ENCODE assay signal across 17 cellular contexts in genomic region chr11:115207916-115208315, GRCh38.
DNase-seq lines count a peak whose midpoint lies in the region; ATAC-seq and TF ChIP-seq lines count a peak whose summit lies in the region.
"Had no signal": no experiment of that assay in that cellular context is flagged by ENCODE, and none has a peak within 500 bp of the region (broad histone marks: within the 10 kb centered on the region; RNA-seq: fewer than 3 reads in every experiment).

No MANE protein-coding gene starts in this region.

- H3K9ac ChIP-seq in KMS-11, result peak overlapping the region; percentile 34; the same call in 1 of the 2 replicates

- intact Hi-C loops in psoas muscle (cut with DNase I), result no loop called here
- intact Hi-C loops in activated T-helper 2 cell treated with anti-CD3 and anti-CD28 coated beads, Interferon-gamma antibody, Interleukin-2, Interleukin-4, amounts not matched to agents 10 μg/mL and 5 μg/mL and 100 μg/mL, durations not matched to agents 14 hours and 24 hours and 36 hours (cut with micrococcal nuclease), result no loop called here

- WGBS in psoas muscle, 3 donors, result 88 to 100% (median 91%) methylated on average over 1 of the region's 1 CpG

- H3K36me3 ChIP-seq in KMS-11 (ENCODE audit: insufficient read depth), result no peaks in the 10 kb centered on the region
- no peaks in the 10 kb centered on the region for H3K36me3 ChIP-seq in psoas muscle (ENCODE audit: insufficient read depth in 1 of 2, low read depth in 1 of 2)

- H3K4me3 ChIP-seq in KMS-11 (IDR thresholded peaks at IDR 0.05; ENCODE audit: insufficient read depth, low read depth, low read length), result no peak overlapping the region
- H3K4me3 ChIP-seq in psoas muscle, result no peak overlapping the region
- H3K4me3 ChIP-seq: A549 had no signal

- H3K27ac ChIP-seq in KMS-11, result peak overlapping the region; percentile 83
- H3K27ac ChIP-seq in VCaP, result peak overlapping the region; percentile 55
- peak overlapping the region; percentile 46 for H3K27ac ChIP-seq in psoas muscle
- H3K27ac ChIP-seq: A549, C4-2B had no signal

- no peak overlapping the region for H2AFZ ChIP-seq in KMS-11 (ENCODE audit: low read depth)

- H3K9me3 Mint-ChIP-seq in mesothelial cell of epicardium, result no peaks in the 10 kb centered on the region
- H3K9me3 Mint-ChIP-seq in activated T-helper 2 cell treated with anti-CD3 and anti-CD28 coated beads, Interferon-gamma antibody, Interleukin-2, Interleukin-4, amounts not matched to agents 10 μg/mL and 5 μg/mL and 100 μg/mL, durations not matched to agents 14 hours and 24 hours and 36 hours, result no peaks in the 10 kb centered on the region
- H3K9me3 Mint-ChIP-seq: CD8-positive, alpha-beta T cell; IgD-negative memory B cell had no signal

- no peaks in the 10 kb centered on the region for H3K27me3 ChIP-seq in KMS-11 (ENCODE audit: insufficient read depth, low read depth)
- H3K27me3 ChIP-seq in psoas muscle (ENCODE audit: insufficient read depth in 3 of 3, low read length in 2 of 3), result no peaks in the 10 kb centered on the region
- H3K27me3 ChIP-seq: BE2C had no signal

- H3K4me3 Mint-ChIP-seq in mesothelial cell of epicardium, result no peak overlapping the region
- no peak overlapping the region for H3K4me3 Mint-ChIP-seq in activated T-helper 2 cell treated with anti-CD3 and anti-CD28 coated beads, Interferon-gamma antibody, Interleukin-2, Interleukin-4, amounts not matched to agents 10 μg/mL and 5 μg/mL and 100 μg/mL, durations not matched to agents 14 hours and 24 hours and 36 hours (ENCODE audit: low read depth)
- H3K4me3 Mint-ChIP-seq: CD8-positive, alpha-beta T cell; HFFc6 had no signal

- no peak for TF ChIP-seq CTCF in KMS-11 (conservative IDR thresholded peaks at IDR 0.05; ENCODE audit: low read depth, low read length)
- TF ChIP-seq CTCF in VCaP (conservative IDR thresholded peaks at IDR 0.05), result no peak
- TF ChIP-seq CTCF in mesothelial cell of epicardium (IDR thresholded peaks at IDR 0.05; ENCODE audit: unreplicated experiment), result no peak
- no peak for TF ChIP-seq CTCF in psoas muscle (IDR thresholded peaks at IDR 0.05)

- peak overlapping the region; percentile 17; the same call in 1 of the 2 replicates for H3K4me2 ChIP-seq in KMS-11
- H3K4me2 ChIP-seq: A549 had no signal

- peaks cover 28% of the 10 kb centered on the region for H3K4me1 Mint-ChIP-seq in mesothelial cell of epicardium
- peaks cover 11% of the 10 kb centered on the region for H3K4me1 Mint-ChIP-seq in activated T-helper 2 cell treated with anti-CD3 and anti-CD28 coated beads, Interferon-gamma antibody, Interleukin-2, Interleukin-4, amounts not matched to agents 10 μg/mL and 5 μg/mL and 100 μg/mL, durations not matched to agents 14 hours and 24 hours and 36 hours (ENCODE audit: low read depth)
- H3K4me1 Mint-ChIP-seq: IgD-negative memory B cell had no signal

- H3K79me2 ChIP-seq in KMS-11 (ENCODE audit: insufficient read depth, low read depth), result no peaks in the 10 kb centered on the region

- H3K4me1 ChIP-seq in KMS-11 (ENCODE audit: low read depth, poor library complexity, severe bottlenecking), result peaks cover 52% of the 10 kb centered on the region
- peaks cover 17% of the 10 kb centered on the region for H3K4me1 ChIP-seq in psoas muscle
- H3K4me1 ChIP-seq: A549 had no signal

- H3K27me3 Mint-ChIP-seq in mesothelial cell of epicardium (ENCODE audit: low read depth), result no peaks in the 10 kb centered on the region
- peaks cover 40% of the 10 kb centered on the region for H3K27me3 Mint-ChIP-seq in activated T-helper 2 cell treated with anti-CD3 and anti-CD28 coated beads, Interferon-gamma antibody, Interleukin-2, Interleukin-4, amounts not matched to agents 10 μg/mL and 5 μg/mL and 100 μg/mL, durations not matched to agents 14 hours and 24 hours and 36 hours (ENCODE audit: low read depth)
- H3K27me3 Mint-ChIP-seq: IgD-negative memory B cell had no signal

- DNase-seq in mesothelial cell of epicardium (ENCODE audit: low spot score in 2 of 2, unreplicated experiment in 2 of 2), result no peak
- DNase-seq in psoas muscle, result no peak
- DNase-seq in COLO668 (lab: John Stamatoyannopoulos, UW; ENCODE audit: unreplicated experiment), result no peak
- DNase-seq in activated T-helper 2 cell treated with anti-CD3 and anti-CD28 coated beads, Interferon-gamma antibody, Interleukin-2, Interleukin-4, amounts not matched to agents 10 μg/mL and 5 μg/mL and 100 μg/mL, durations not matched to agents 14 hours and 24 hours and 36 hours (ENCODE audit: low spot score), result no peak
- DNase-seq: BE2C; Caco-2; CD8-positive, alpha-beta T cell; GF-D8; HCEC 1CT; HFFc6 had no signal

- H3K36me3 Mint-ChIP-seq in mesothelial cell of epicardium, result peaks cover 4% of the 10 kb centered on the region
- H3K36me3 Mint-ChIP-seq in activated T-helper 2 cell treated with anti-CD3 and anti-CD28 coated beads, Interferon-gamma antibody, Interleukin-2, Interleukin-4, amounts not matched to agents 10 μg/mL and 5 μg/mL and 100 μg/mL, durations not matched to agents 14 hours and 24 hours and 36 hours (ENCODE audit: low read depth), result no peaks in the 10 kb centered on the region
- H3K36me3 Mint-ChIP-seq: CD8-positive, alpha-beta T cell; IgD-negative memory B cell had no signal

- ATAC-seq in psoas muscle (no peak), HG03159 (IDR thresholded peaks at IDR 0.05; ENCODE audit: unreplicated experiment) (no peak), GM21717 (IDR thresholded peaks at IDR 0.05; ENCODE audit: unreplicated experiment) (no peak)
- ATAC-seq: A549; CD8-positive, alpha-beta T cell had no signal

- H4K20me1 ChIP-seq in KMS-11 (ENCODE audit: insufficient read depth), result no peaks in the 10 kb centered on the region

- peak overlapping the region; percentile 8 for H3K27ac Mint-ChIP-seq in mesothelial cell of epicardium
- no peak overlapping the region for H3K27ac Mint-ChIP-seq in activated T-helper 2 cell treated with anti-CD3 and anti-CD28 coated beads, Interferon-gamma antibody, Interleukin-2, Interleukin-4, amounts not matched to agents 10 μg/mL and 5 μg/mL and 100 μg/mL, durations not matched to agents 14 hours and 24 hours and 36 hours
- H3K27ac Mint-ChIP-seq: CD8-positive, alpha-beta T cell; HFFc6; IgD-negative memory B cell had no signal

- no peaks in the 10 kb centered on the region for H3K9me3 ChIP-seq in psoas muscle
- H3K9me3 ChIP-seq: A549, BE2C, Caco-2 had no signal
